In genomic region chr2:26785431-26786206, GRCh38 we compare ENCODE assay signal across 8 cellular contexts. TPM values are rescaled to one million over a fixed set of nuclear protein-coding genes. Genes with fewer than 3 reads are reported as not detected.
DNase-seq lines count a peak whose midpoint lies in the region; ATAC-seq and FAIRE-seq lines count a peak whose summit lies in the region.

TSS of gene CENPA (plus strand) at chr2:26786056. CDS start at chr2:26786197, 141 bp downstream.

- H3K18ac ChIP-seq in mesenchymal stem cell (ENCODE audit: low read depth in 1 of 2, low read length in 2 of 2) = peak within 1 kb of the TSS; percentile 61 to 67

- peak within 1 kb of the TSS in 1 of 2 experiments; percentile 42 for H3K23ac ChIP-seq in mesenchymal stem cell (ENCODE audit: low read length in 2 of 2)

- peak within 1 kb of the TSS in 1 of 2 experiments; percentile 13 for H3K4ac ChIP-seq in mesenchymal stem cell (ENCODE audit: low read depth in 1 of 2, low read length in 2 of 2)

- H2BK120ac ChIP-seq in mesenchymal stem cell (ENCODE audit: low read depth, low read length) = no peak within 1 kb of the TSS

- H3K4me3 ChIP-seq in endocrine pancreas (ENCODE audit: control insufficient read depth, insufficient read depth, low read length) (peak within 1 kb of the TSS; percentile 33), mesenchymal stem cell (ENCODE audit: insufficient read depth in 1 of 2, low read depth in 1 of 2, low read length in 2 of 2) (peak within 1 kb of the TSS; percentile 76 to 80)

- no peak within 1 kb of the TSS for H3K9ac ChIP-seq in endocrine pancreas (ENCODE audit: control insufficient read depth, insufficient read depth, low read length)
- H3K9ac ChIP-seq in mesenchymal stem cell (ENCODE audit: low read length) = peak within 1 kb of the TSS; percentile 85

- no peaks in the 10 kb centered on the region for H3K27me3 ChIP-seq in endocrine pancreas (ENCODE audit: control insufficient read depth, insufficient read depth, low read length)
- H3K27me3 ChIP-seq in mesenchymal stem cell (ENCODE audit: control insufficient read depth in 1 of 2, insufficient read depth in 1 of 2, low read length in 2 of 2) = no peaks in the 10 kb centered on the region

- peak within 1 kb of the TSS; percentile 100 for H3K4me2 ChIP-seq in mesenchymal stem cell (ENCODE audit: low read length, poor library complexity, severe bottlenecking)

- no peaks in the 10 kb centered on the region for H3K9me3 ChIP-seq in endocrine pancreas (ENCODE audit: control insufficient read depth, low read length)
- no peaks in the 10 kb centered on the region for H3K9me3 ChIP-seq in mesenchymal stem cell (ENCODE audit: control insufficient read depth, low read length)

- peak within 1 kb of the TSS; percentile 54 for H2AFZ ChIP-seq in mesenchymal stem cell (ENCODE audit: low read depth, low read length)

- peak; percentile 98 for DNase-seq in COR-L47 (lab: John Stamatoyannopoulos, UW)
- DNase-seq in HTR-8/SVneo (ENCODE audit: insufficient read length, low spot score) = peak; percentile 100
- peak; percentile 97 for DNase-seq in NOMO-1 treated with dmso at 0.1 percent for 144 hours (lab: John Stamatoyannopoulos, UW; ENCODE audit: unreplicated experiment)
- peak; percentile 79 to 83 (median 81) for DNase-seq in activated CD8-positive, alpha-beta memory T cell treated with anti-CD3 and anti-CD28 coated beads for 48 hours (ENCODE audit: low read depth in 2 of 3, low spot score in 2 of 3)
- peak; percentile 100 for DNase-seq in mesenchymal stem cell
- DNase-seq in stimulated activated CD8-positive, alpha-beta memory T cell treated with anti-CD3 and anti-CD28 coated beads, Interleukin-12 subunit alpha, Interleukin-12 subunit beta, amount 100 ng/mL, for 4 hours (ENCODE audit: low read depth) = peak; percentile 87

- H2BK12ac ChIP-seq in mesenchymal stem cell (ENCODE audit: low read length in 2 of 2) = no peak within 1 kb of the TSS

- no peak within 1 kb of the TSS for H2BK5ac ChIP-seq in mesenchymal stem cell (ENCODE audit: low read depth, low read length, poor library complexity, severe bottlenecking)

- H4K8ac ChIP-seq in mesenchymal stem cell (ENCODE audit: low read length) = peak within 1 kb of the TSS; percentile 51

- FAIRE-seq in HTR-8/SVneo (lab: Jason Lieb, UNC) = peak; percentile 79

- no peaks in the 10 kb centered on the region for H3K4me1 ChIP-seq in endocrine pancreas (ENCODE audit: control insufficient read depth, insufficient read depth, low read length)
- peaks cover 7% of the 10 kb centered on the region for H3K4me1 ChIP-seq in mesenchymal stem cell (ENCODE audit: control insufficient read depth, insufficient read depth, low read depth, low read length)

- H2AK5ac ChIP-seq in mesenchymal stem cell (ENCODE audit: low read length, severe bottlenecking) = no peak within 1 kb of the TSS

- peak; percentile 96 for ATAC-seq in GM21367 (IDR thresholded peaks at IDR 0.05; ENCODE audit: unreplicated experiment)

- H3K79me1 ChIP-seq in mesenchymal stem cell (replicated peaks; ENCODE audit: low read length, poor library complexity, severe bottlenecking) = peaks cover 21% of the 10 kb centered on the region

- no peak within 1 kb of the TSS for H3K14ac ChIP-seq in mesenchymal stem cell (ENCODE audit: low read length in 2 of 2)

- no peak within 1 kb of the TSS for H4K91ac ChIP-seq in mesenchymal stem cell (ENCODE audit: low read length)

- H3K27ac ChIP-seq in mesenchymal stem cell (ENCODE audit: low read length, poor library complexity, severe bottlenecking) = peak within 1 kb of the TSS; percentile 44

- no peak within 1 kb of the TSS for H2BK15ac ChIP-seq in mesenchymal stem cell (ENCODE audit: low read depth, poor library complexity, severe bottlenecking)

- H3K36me3 ChIP-seq in endocrine pancreas (ENCODE audit: control insufficient read depth, insufficient read depth, low read length) (no peaks in the 10 kb centered on the region), mesenchymal stem cell (ENCODE audit: control insufficient read depth in 1 of 2, insufficient read depth in 2 of 2, low read depth in 1 of 2, low read length in 2 of 2) (peaks cover 5 to 16% of the 10 kb centered on the region in 2 experiments)

- under 1% methylated on average over 45 of the region's 55 CpGs for WGBS in mesenchymal stem cell

RNA-seq across cellular contexts. Expression of gene CENPA, which starts in this region (rescaled TPM):
- polyA plus RNA-seq in mesenchymal stem cell (2013, experiment 1 of 2) = 3.5 TPM
- polyA plus RNA-seq in mesenchymal stem cell (2013, experiment 2 of 2) = 3.1 TPM

Comparison
In these comparisons a context has a peak if more than half of its experiments do, and no peak if none do; other contexts are left out.
1. Peak in every context shown above with its lines: DNase-seq, ATAC-seq, H3K4me3 ChIP-seq and H3K27ac ChIP-seq.